8 cellular contexts compared by ENCODE assay signal in the genomic region with DNA sequence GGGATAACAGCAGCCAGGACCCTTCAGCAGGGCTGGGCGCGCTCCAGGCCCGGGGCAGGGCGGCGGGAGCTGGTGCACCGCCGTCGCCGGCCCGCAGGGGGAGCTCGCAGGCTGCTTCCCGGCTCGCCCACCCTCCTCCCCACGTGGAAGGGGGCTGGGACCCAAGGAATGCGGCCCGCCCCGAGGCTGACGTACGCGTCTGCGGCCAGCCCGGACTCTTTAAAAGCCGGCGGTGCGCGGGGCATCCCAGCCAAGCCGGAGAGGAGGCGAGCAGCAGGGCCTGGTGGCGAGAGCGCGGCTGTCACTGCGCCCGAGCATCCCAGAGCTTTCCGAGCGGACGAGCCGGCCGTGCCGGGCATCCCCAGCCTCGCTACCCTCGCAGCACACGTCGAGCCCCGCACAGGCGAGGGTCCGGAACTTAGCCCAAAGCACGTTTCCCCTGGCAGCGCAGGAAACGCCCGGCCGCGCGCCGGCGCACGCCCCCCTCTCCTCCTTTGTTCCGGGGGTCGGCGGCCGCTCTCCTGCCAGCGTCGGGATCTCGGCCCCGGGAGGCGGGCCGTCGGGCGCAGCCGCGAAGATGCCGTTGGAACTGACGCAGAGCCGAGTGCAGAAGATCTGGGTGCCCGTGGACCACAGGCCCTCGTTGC.
A peak's percentile ranks its signal among the peaks of the same experiment; 100 is the strongest.
DNase-seq lines count a peak whose midpoint lies in the region; ATAC-seq lines count a peak whose summit lies in the region.

TSS of gene PFKFB3 (plus strand) at position 249 of the 647 bp plus-strand sequence. CDS start at position 578, 329 bp downstream.

- ATAC-seq in HG03439 (IDR thresholded peaks at IDR 0.05; ENCODE audit: unreplicated experiment), result peak; percentile 81

- DNase-seq in CD1c-positive myeloid dendritic cell (ENCODE audit: extremely low spot score), result peak; percentile 96
- peak; percentile 93 for DNase-seq in GM19238 (ENCODE audit: insufficient read length, low spot score)
- peak; percentile 86 for DNase-seq in NOMO-1 treated with dmso at 0.1 percent for 144 hours (lab: John Stamatoyannopoulos, UW; ENCODE audit: unreplicated experiment)
- peak; percentile 99 for DNase-seq in activated CD8-positive, alpha-beta memory T cell treated with anti-CD3 and anti-CD28 coated beads, Interleukin-2, amount 50 U/mL, for 48 hours
- DNase-seq in epidermal melanocyte (ENCODE audit: insufficient read length, low spot score), result peak; percentile 97
- DNase-seq in middle frontal gyrus (ENCODE audit: extremely low spot score, low spot score), result peak; percentile 93
- peak; percentile 94 to 95 for DNase-seq in stimulated activated CD8-positive, alpha-beta memory T cell treated with anti-CD3 and anti-CD28 coated beads, Interleukin-2, amount 100 ng/mL, for 48 hours (ENCODE audit: low read depth in 2 of 2)

Comparison
In these comparisons a context has a peak if more than half of its experiments do, and no peak if none do; other contexts are left out.
1. Peak in every context shown above with its lines: DNase-seq and ATAC-seq.